Comparison of ENCODE assay signal across 21 cellular contexts in genomic region chr15:76114561-76114960, GRCh38. TPM values are rescaled to one million over a fixed set of nuclear protein-coding genes. Genes with fewer than 3 reads are reported as not detected.
DNase-seq lines count a peak whose midpoint lies in the region; ATAC-seq, FAIRE-seq and TF ChIP-seq lines count a peak whose summit lies in the region.
"Had no signal": no experiment of that assay in that cellular context is flagged by ENCODE, and none has a peak within 500 bp of the region (broad histone marks: within the 10 kb centered on the region; RNA-seq: fewer than 3 reads in every experiment).

No MANE protein-coding gene starts in this region.

- CTCF ChIA-PET in K562 (lab: Yijun Ruan, JAX; ENCODE audit: low intra/inter-chr PET ratio): no interaction called here
- CTCF ChIA-PET in activated naive CD4-positive, alpha-beta T cell treated with anti-CD3 and anti-CD28 coated beads, Interleukin-2, amount 10 ng/mL, durations not matched to agents 7 days and 5 days (lab: Charles Lee): no interaction called here

- H3K79me2 ChIP-seq in K562 (ENCODE audit: control insufficient read depth, insufficient read depth, low read length): no peaks in the 10 kb centered on the region

- no peaks in the 10 kb centered on the region for H3K4me1 Mint-ChIP-seq in activated naive CD4-positive, alpha-beta T cell treated with anti-CD3 and anti-CD28 coated beads, Interleukin-2, amount 10 ng/mL, durations not matched to agents 7 days and 5 days
- H3K4me1 Mint-ChIP-seq: CD4-positive, alpha-beta memory T cell had no signal

- 2% methylated on average over 3 of the region's 3 CpGs for WGBS in K562 (ENCODE audit: insufficient coverage, low coverage, missing lambda C conversion rate)

- no peak for TF ChIP-seq RAD21 in K562 (CRISPR knock-in tag; conservative IDR thresholded peaks at IDR 0.05 in 1 of 2, IDR thresholded peaks at IDR 0.05 in 1 of 2)

- H3K36me3 ChIP-seq in K562 (ENCODE audit: control insufficient read depth, insufficient read depth, low read length) (no peaks in the 10 kb centered on the region), mucosa of descending colon (ENCODE audit: low read depth) (no peaks in the 10 kb centered on the region)
- H3K36me3 ChIP-seq: HAP-1 had no signal

- H3K27me3 ChIP-seq in K562 (ENCODE audit: control insufficient read depth in 2 of 2, insufficient read depth in 2 of 2, low read length in 2 of 2): peaks cover 29 to 55% of the 10 kb centered on the region in 2 experiments; a peak in 4 of 5 replicates

- no peak for FAIRE-seq in K562 (lab: Jason Lieb, UNC)
- FAIRE-seq: GM12891, GM18507, H54 had no signal

- no peak overlapping the region for H3K27ac ChIP-seq in K562 (ENCODE audit: extremely low read depth, low read depth, low read length)

- no peak for TF ChIP-seq POLR2A in K562 (conservative IDR thresholded peaks at IDR 0.05)

- ATAC-seq in K562 (no peak), mucosa of descending colon (no peak)

- intact Hi-C loops in K562 (cut with micrococcal nuclease): no loop called here
- intact Hi-C loops in mucosa of descending colon (cut with DNase I, micrococcal nuclease): no loop called here

- no peaks in the 10 kb centered on the region for H3K9me1 ChIP-seq in K562 (ENCODE audit: control insufficient read depth, insufficient read depth, low read length)

- H4K20me1 ChIP-seq in K562 (replicated peaks; ENCODE audit: control insufficient read depth, insufficient read depth, low read length): no peaks in the 10 kb centered on the region

- no peak overlapping the region for H3K4me3 Mint-ChIP-seq in activated naive CD4-positive, alpha-beta T cell treated with anti-CD3 and anti-CD28 coated beads, Interleukin-2, amount 10 ng/mL, durations not matched to agents 7 days and 5 days
- H3K4me3 Mint-ChIP-seq: CD4-positive, alpha-beta memory T cell; HFFc6 had no signal

- POLR2A ChIA-PET in K562 (lab: Yijun Ruan, JAX): interaction anchor here (0.6 to 1.1 kb wide), 2 partner anchors 49 to 102 kb away, joined by 3 read pairs; no protein-coding TSS in a partner anchor

- H3K4me1 ChIP-seq in K562 (replicated peaks in 1 of 2; ENCODE audit: control insufficient read depth in 2 of 2, insufficient read depth in 2 of 2, low read length in 2 of 2): no peaks in the 10 kb centered on the region; a peak in 1 of 5 replicates
- no peaks in the 10 kb centered on the region for H3K4me1 ChIP-seq in mucosa of descending colon (ENCODE audit: low read depth)
- H3K4me1 ChIP-seq: HAP-1 had no signal

- BruUV-seq in K562 (replicated peaks; lab: Mats Ljungman, UMichigan): no TSS peak

- DNase-seq in SIG-M5 treated with dmso at 0.1 percent for 504 hours (lab: John Stamatoyannopoulos, UW; ENCODE audit: unreplicated experiment): peak; percentile 2
- no peak for DNase-seq in SIG-M5 (lab: John Stamatoyannopoulos, UW)
- peak; percentile 41 for DNase-seq in MV-4-11 (lab: John Stamatoyannopoulos, UW)
- DNase-seq in K562 (ENCODE audit: extremely low read depth in 1 of 4, low spot score in 3 of 4): no peak
- no peak for DNase-seq in activated naive CD4-positive, alpha-beta T cell treated with anti-CD3 and anti-CD28 coated beads, Interleukin-2, amount 10 ng/mL, durations not matched to agents 7 days and 5 days
- no peak for DNase-seq in mucosa of descending colon
- DNase-seq: C1 segment of cervical spinal cord; Calu3; CD4-positive, alpha-beta memory T cell; COR-L47; DMS53; DMS79 treated with DMSO at 0.1 percent for 48 hours; GF-D8; GOT3; HFFc6 had no signal

- H3K27me3 Mint-ChIP-seq in activated naive CD4-positive, alpha-beta T cell treated with anti-CD3 and anti-CD28 coated beads, Interleukin-2, amount 10 ng/mL, durations not matched to agents 7 days and 5 days: peaks cover 19% of the 10 kb centered on the region

- H3K9me3 ChIP-seq in K562 (replicated peaks; ENCODE audit: control insufficient read depth, insufficient read depth, low read depth, low read length): no peaks in the 10 kb centered on the region
- H3K9me3 ChIP-seq in mucosa of descending colon: no peaks in the 10 kb centered on the region
- H3K9me3 ChIP-seq: HAP-1 had no signal

- TF ChIP-seq CTCF in K562 (IDR thresholded peaks at IDR 0.05 in 2 of 3, conservative IDR thresholded peaks at IDR 0.05 in 1 of 3; ENCODE audit: insufficient read depth in 2 of 3, low read depth in 1 of 3, low read length in 3 of 3) (no peak), mucosa of descending colon (IDR thresholded peaks at IDR 0.05) (no peak)

- no peaks in the 10 kb centered on the region for H3K9me3 Mint-ChIP-seq in activated naive CD4-positive, alpha-beta T cell treated with anti-CD3 and anti-CD28 coated beads, Interleukin-2, amount 10 ng/mL, durations not matched to agents 7 days and 5 days
- H3K9me3 Mint-ChIP-seq: HFFc6 had no signal

- in situ Hi-C loops in K562 (cut with MboI): loop anchor here (10.0 kb wide), 1 partner anchor 790 kb away; no protein-coding TSS in a partner anchor

- H2AFZ ChIP-seq in K562 (ENCODE audit: low read depth, low read length): no peak overlapping the region

- no peak overlapping the region for H3K27ac Mint-ChIP-seq in activated naive CD4-positive, alpha-beta T cell treated with anti-CD3 and anti-CD28 coated beads, Interleukin-2, amount 10 ng/mL, durations not matched to agents 7 days and 5 days
- H3K27ac Mint-ChIP-seq: CD4-positive, alpha-beta memory T cell; HFFc6 had no signal

- H3K9ac ChIP-seq in K562 (ENCODE audit: insufficient read depth in 1 of 2, low read depth in 2 of 2, low read length in 2 of 2): no peak overlapping the region

- H3K4me3 ChIP-seq in K562: no peak overlapping the region
- H3K4me3 ChIP-seq in mucosa of descending colon: no peak overlapping the region
- H3K4me3 ChIP-seq: HAP-1 had no signal

- H3K36me3 Mint-ChIP-seq in activated naive CD4-positive, alpha-beta T cell treated with anti-CD3 and anti-CD28 coated beads, Interleukin-2, amount 10 ng/mL, durations not matched to agents 7 days and 5 days: no peaks in the 10 kb centered on the region
- H3K36me3 Mint-ChIP-seq: CD4-positive, alpha-beta memory T cell had no signal

- TF ChIP-seq EP300 in K562 (IDR thresholded peaks at IDR 0.05; ENCODE audit: low read length): no peak

- no peak overlapping the region for H3K4me2 ChIP-seq in K562 (ENCODE audit: insufficient read depth, low read length)

RNA-seq across cellular contexts. Expression of gene TMEM266, which starts 54.8 kb away (rescaled TPM):
- not detected in 2 replicates for total RNA-seq in K562 (2011; cell fraction: chromatin; rRNA removed; ENCODE audit: low replicate concordance)
- not detected in 2 replicates for total RNA-seq in K562 (2011; cell fraction: nucleolus; rRNA removed)
- total RNA-seq in K562 (2011; cell fraction: nucleoplasm; rRNA removed): not detected in 2 replicates
- not detected in 2 replicates for total RNA-seq in K562 (2014; rRNA removed)
- total RNA-seq in K562 (2014; rRNA removed; fragmentation: Illumina TruSeq; extraction: Trizol): not detected in 2 replicates
- not detected in 2 replicates for total RNA-seq in K562 (2015; rRNA removed; fragmentation: Illumina TruSeq; extraction: Trizol)
- not detected in 2 replicates for total RNA-seq in K562 (2021)
- not detected in 2 replicates for polyA plus RNA-seq in K562 (2011; rRNA removed)
- not detected in 2 replicates for polyA plus RNA-seq in K562 (2011; cell fraction: cytosol; rRNA removed)
- polyA plus RNA-seq in K562 (2011; cell fraction: nucleus; rRNA removed): 0.06 TPM in 1 of 2 replicates, not detected in the other
- 0.12 and 0.48 TPM in 2 replicates for polyA plus RNA-seq in K562 (2012)
- polyA plus RNA-seq in K562 (2014; fragmentation: Illumina TruSeq; extraction: Trizol): not detected in 2 replicates
- not detected for polyA plus RNA-seq in K562 (2014; fragmentation: Nextera tagmentation; extraction: Ambion mirVana)
- polyA plus RNA-seq in K562 (2014; rRNA removed): not detected in 2 replicates
- not detected in 2 replicates for polyA minus RNA-seq in K562 (2011; rRNA and poly(A)+ RNA removed)
- polyA minus RNA-seq in K562 (2011; cell fraction: cytosol; rRNA and poly(A)+ RNA removed): not detected in 2 replicates
- not detected in 2 replicates for polyA minus RNA-seq in K562 (2011; cell fraction: nucleus; rRNA and poly(A)+ RNA removed)
- under 1 TPM; 0.12 to 0.16 (median 0.14) TPM for total RNA-seq in mucosa of descending colon
- total RNA-seq: A673; Calu3; CD4-positive, alpha-beta memory T cell; Daoy had no signal
- polyA plus RNA-seq: CD4-positive, alpha-beta memory T cell had no signal

Comparison
In these comparisons a context has a peak if more than half of its experiments do, and no peak if none do; other contexts are left out.
1. DNase-seq: peak in SIG-M5 treated with dmso at 0.1 percent for 504 hours (single experiment) and MV-4-11 (single experiment); none in SIG-M5 (single experiment), K562 (0 of 4), activated naive CD4-positive, alpha-beta T cell treated with anti-CD3 and anti-CD28 coated beads, Interleukin-2, amount 10 ng/mL, durations not matched to agents 7 days and 5 days (single experiment) and mucosa of descending colon (0 of 3).